In genomic region chr1:204314209-204314892, GRCh38 we compare ENCODE assay signal across 1 cellular context.
TF ChIP-seq lines count a peak whose summit lies in the region.

No MANE protein-coding gene starts in this region.

TF ChIP-seq in HEK293, 187 proteins besides CTCF, POLR2A, EP300 and RAD21 (continued from another document):
- TF ChIP-seq ZNF37A (tag by site-specific recombination; IDR thresholded peaks at IDR 0.05) = no peak
- TF ChIP-seq, protein P1, sequence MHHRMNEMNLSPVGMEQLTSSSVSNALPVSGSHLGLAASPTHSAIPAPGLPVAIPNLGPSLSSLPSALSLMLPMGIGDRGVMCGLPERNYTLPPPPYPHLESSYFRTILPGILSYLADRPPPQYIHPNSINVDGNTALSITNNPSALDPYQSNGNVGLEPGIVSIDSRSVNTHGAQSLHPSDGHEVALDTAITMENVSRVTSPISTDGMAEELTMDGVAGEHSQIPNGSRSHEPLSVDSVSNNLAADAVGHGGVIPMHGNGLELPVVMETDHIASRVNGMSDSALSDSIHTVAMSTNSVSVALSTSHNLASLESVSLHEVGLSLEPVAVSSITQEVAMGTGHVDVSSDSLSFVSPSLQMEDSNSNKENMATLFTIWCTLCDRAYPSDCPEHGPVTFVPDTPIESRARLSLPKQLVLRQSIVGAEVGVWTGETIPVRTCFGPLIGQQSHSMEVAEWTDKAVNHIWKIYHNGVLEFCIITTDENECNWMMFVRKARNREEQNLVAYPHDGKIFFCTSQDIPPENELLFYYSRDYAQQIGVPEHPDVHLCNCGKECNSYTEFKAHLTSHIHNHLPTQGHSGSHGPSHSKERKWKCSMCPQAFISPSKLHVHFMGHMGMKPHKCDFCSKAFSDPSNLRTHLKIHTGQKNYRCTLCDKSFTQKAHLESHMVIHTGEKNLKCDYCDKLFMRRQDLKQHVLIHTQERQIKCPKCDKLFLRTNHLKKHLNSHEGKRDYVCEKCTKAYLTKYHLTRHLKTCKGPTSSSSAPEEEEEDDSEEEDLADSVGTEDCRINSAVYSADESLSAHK (tag by site-specific recombination; IDR thresholded peaks at IDR 0.05) = no peak
- no peak for TF ChIP-seq ZNF10 (tag by site-specific recombination; IDR thresholded peaks at IDR 0.05)
- TF ChIP-seq SCRT1 (tag by site-specific recombination; IDR thresholded peaks at IDR 0.05; ENCODE audit: borderline replicate concordance) = peak; percentile 80; the same call in 1 of the 2 replicates
